In the genomic region with DNA sequence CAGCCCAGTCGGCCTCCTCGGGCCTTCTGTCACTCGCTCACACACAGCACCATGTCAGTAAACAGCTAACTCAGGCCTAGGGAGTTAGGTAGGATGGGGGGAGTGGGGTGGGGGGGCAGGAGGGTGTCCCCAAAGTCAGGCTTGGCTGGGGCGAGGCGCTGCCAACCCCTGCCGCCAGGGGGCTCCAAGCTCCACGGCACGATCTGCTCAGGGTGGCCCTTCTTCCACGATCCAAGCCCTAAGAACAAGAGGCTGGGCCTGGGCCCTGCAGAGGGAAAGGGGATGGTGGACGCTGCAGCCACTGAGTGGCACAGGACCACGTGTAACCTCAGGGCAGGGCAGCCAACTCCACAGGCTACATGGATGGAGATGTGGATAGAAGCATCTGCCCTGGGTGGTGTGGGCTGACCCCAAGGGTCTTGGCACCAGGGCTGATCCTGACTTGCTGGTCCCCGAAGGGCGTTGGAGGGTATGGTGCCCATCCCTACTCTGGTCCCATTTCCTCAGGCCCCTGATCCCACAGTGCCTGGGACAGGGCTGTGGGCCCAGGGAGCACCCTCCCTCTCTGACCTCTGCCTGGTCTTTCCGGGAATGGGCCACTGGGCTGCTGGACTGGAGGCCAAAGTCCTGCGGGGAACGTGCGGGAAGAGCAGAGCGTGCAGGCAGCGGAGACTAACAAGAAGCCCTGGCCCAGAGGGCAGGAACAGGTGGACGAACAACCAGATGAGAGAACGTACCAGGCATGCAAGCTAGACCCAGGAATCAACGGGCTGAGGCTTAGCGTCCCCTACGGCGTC, we compare ENCODE assay signal across 8 cellular contexts. TPM values are rescaled to one million over a fixed set of nuclear protein-coding genes. Genes with fewer than 3 reads are reported as not detected.
DNase-seq lines count a peak whose midpoint lies in the region; ATAC-seq and TF ChIP-seq lines count a peak whose summit lies in the region.

No MANE protein-coding gene starts in this region.

- H3K27me3 ChIP-seq in breast epithelium, result no peaks in the 10 kb centered on the region

- peak overlapping the region in 1 of 2 donors; percentile 40 for H3K27ac ChIP-seq in breast epithelium

- no peak for ATAC-seq in GM18867 (IDR thresholded peaks at IDR 0.05; ENCODE audit: unreplicated experiment)

- TF ChIP-seq POLR2A in breast epithelium (IDR thresholded peaks at IDR 0.05), result no peak

- peak; percentile 88 for TF ChIP-seq CTCF in LNCaP clone FGC (IDR thresholded peaks at IDR 0.05; ENCODE audit: control insufficient read depth, extremely low read depth, insufficient read depth)
- TF ChIP-seq CTCF in breast epithelium (IDR thresholded peaks at IDR 0.05), result peak; percentile 69 to 86 (median 69)

- intact Hi-C loops in breast epithelium (cut with DNase I; ENCODE audit: low total_unique reads), result loop anchor here (5.0 kb wide), 1 partner anchor 42 kb away; no protein-coding TSS in a partner anchor

- DNase-seq in GM03348 (ENCODE audit: low spot score) (peak; percentile 90), LNCaP clone FGC (ENCODE audit: low read depth) (no peak), breast epithelium (ENCODE audit: low spot score in 2 of 2) (peak in 1 of 2 donors; percentile 70), kidney glomerular epithelial cell (lab: John Stamatoyannopoulos, UW) (peak; percentile 4), NK-92 (lab: John Stamatoyannopoulos, UW; ENCODE audit: unreplicated experiment) (no peak)
- peak; percentile 58 to 80 (median 66) for DNase-seq in activated CD4-positive, CD25-positive, alpha-beta regulatory T cell (lab: John Stamatoyannopoulos, UW)
- peak; percentile 81 for DNase-seq in stimulated activated CD4-positive, alpha-beta T cell treated with anti-CD3 and anti-CD28 coated beads, Interleukin-4, amount 100 ng/mL, for 1 hour

- H3K36me3 ChIP-seq in breast epithelium, result no peaks in the 10 kb centered on the region

- H3K9me3 ChIP-seq in breast epithelium, result no peaks in the 10 kb centered on the region

- H3K4me1 ChIP-seq in breast epithelium, result no peaks in the 10 kb centered on the region

- H3K4me3 ChIP-seq in LNCaP clone FGC (ENCODE audit: low read depth, low read length) (no peak overlapping the region), breast epithelium (no peak overlapping the region)

RNA-seq across cellular contexts. Expression of gene TXNRD2, which starts 29.1 kb away (rescaled TPM):
- 10 to 100 TPM; 13.8 to 22.8 (median 20.6) TPM for total RNA-seq in breast epithelium

RNA-seq across cellular contexts. Expression of gene COMT, which starts 29.1 kb away (rescaled TPM):
- total RNA-seq in breast epithelium, result 100 to 1,000 TPM; 136 to 198 (median 196) TPM

RNA-seq across cellular contexts. Expression of gene ARVCF, which starts 45.9 kb away (rescaled TPM):
- 10 to 100 TPM; 13.0 to 51.2 (median 44.2) TPM for total RNA-seq in breast epithelium

RNA-seq across cellular contexts. Expression of gene TANGO2, which starts 50.2 kb away (rescaled TPM):
- 10 to 100 TPM; 25.9 to 55.4 (median 33.4) TPM for total RNA-seq in breast epithelium

Comparison
In these comparisons a context has a peak if more than half of its experiments do, and no peak if none do; other contexts are left out.
1. DNase-seq: peak in GM03348 (single experiment), activated CD4-positive, CD25-positive, alpha-beta regulatory T cell (4 of 4), kidney glomerular epithelial cell (single experiment) and stimulated activated CD4-positive, alpha-beta T cell treated with anti-CD3 and anti-CD28 coated beads, Interleukin-4, amount 100 ng/mL, for 1 hour (single experiment); none in LNCaP clone FGC (single experiment) and NK-92 (single experiment).